8 cellular contexts compared by ENCODE assay signal in the genomic region with DNA sequence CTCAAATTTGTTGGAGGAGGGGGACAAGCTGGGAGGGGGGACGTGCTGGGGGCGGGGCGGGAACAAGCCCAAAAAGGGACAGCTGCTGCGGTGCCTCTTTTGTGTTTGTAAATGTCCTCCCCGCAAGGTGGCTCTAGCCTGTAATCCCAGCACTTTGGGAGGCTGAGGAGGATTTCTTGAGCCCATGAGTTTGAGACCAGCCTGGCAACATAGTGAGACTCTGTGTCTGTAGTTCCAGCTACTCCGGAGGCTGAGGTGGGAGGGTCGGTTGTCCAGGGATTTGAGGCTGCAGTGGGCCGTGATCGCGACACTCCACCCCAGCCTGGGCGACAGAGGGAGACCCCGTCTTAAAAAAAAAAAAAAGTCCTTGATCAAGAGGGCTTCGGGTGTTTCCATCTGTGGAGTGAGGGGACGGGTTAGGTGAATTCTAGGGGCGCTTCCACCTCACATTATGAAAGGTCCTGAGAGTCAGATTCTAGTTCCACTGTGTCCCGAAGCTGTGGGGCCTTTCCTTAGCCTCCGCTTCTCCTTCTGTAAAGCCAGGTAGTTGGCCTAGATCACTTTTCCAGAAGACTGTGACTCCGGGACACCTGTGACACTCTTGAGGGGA. TPM values are rescaled to one million over a fixed set of nuclear protein-coding genes. Genes with fewer than 3 reads are reported as not detected.
DNase-seq lines count a peak whose midpoint lies in the region; ATAC-seq and TF ChIP-seq lines count a peak whose summit lies in the region.

No MANE protein-coding gene starts in this region.

- H3K36me3 Mint-ChIP-seq in CD4-positive, alpha-beta memory T cell = peaks cover 2 to 10% of the 10 kb centered on the region in 2 donors
- peaks cover 21 to 29% of the 10 kb centered on the region in 2 donors for H3K36me3 Mint-ChIP-seq in stimulated activated naive B cell treated with anti-CD40 and anti-IgM and Interleukin-4, amounts not matched to agents 10 μg/mL and 1 μg/mL and 100 μg/mL, for 72 hours

- DNase-seq in CD4-positive, alpha-beta memory T cell = peak in 2 of 5 donors; percentile 1 to 12
- peak in 5 of 7 donors; percentile 28 to 38 (median 35) for DNase-seq in adrenal gland
- no peak for DNase-seq in stimulated activated naive B cell treated with anti-CD40 and anti-IgM and Interleukin-4, amounts not matched to agents 10 μg/mL and 1 μg/mL and 100 μg/mL, for 72 hours

- no peaks in the 10 kb centered on the region for H3K9me3 ChIP-seq in CD4-positive, alpha-beta memory T cell (ENCODE audit: control insufficient read depth in 1 of 2, low read length in 2 of 2)
- peaks cover 3% of the 10 kb centered on the region for H3K9me3 ChIP-seq in HUES64 (ENCODE audit: insufficient read depth, low read depth, low read length)
- no peaks in the 10 kb centered on the region for H3K9me3 ChIP-seq in adrenal gland (replicated peaks in 1 of 3)
- H3K9me3 ChIP-seq in iPS-20b (ENCODE audit: insufficient read depth, low read depth, low read length) = peaks cover 1% of the 10 kb centered on the region; the same call in 1 of the 2 replicates

- ATAC-seq in stimulated activated naive B cell treated with anti-CD40 and anti-IgM and Interleukin-4, amounts not matched to agents 10 μg/mL and 1 μg/mL and 100 μg/mL, for 72 hours (replicated peaks) = no peak
- ATAC-seq in HG03135 (IDR thresholded peaks at IDR 0.05; ENCODE audit: unreplicated experiment) (no peak), GM21390 (IDR thresholded peaks at IDR 0.05; ENCODE audit: unreplicated experiment) (no peak), GM18861 (IDR thresholded peaks at IDR 0.05; ENCODE audit: unreplicated experiment) (no peak)

- TF ChIP-seq CTCF in adrenal gland (IDR thresholded peaks at IDR 0.05) = no peak

- no peak overlapping the region for H3K27ac ChIP-seq in CD4-positive, alpha-beta memory T cell (ENCODE audit: low read depth, low read length)
- peak overlapping the region; percentile 96 for H3K27ac ChIP-seq in HUES64 (ENCODE audit: low read depth, low read length)
- peak overlapping the region; percentile 91 to 100 (median 98) for H3K27ac ChIP-seq in adrenal gland
- H3K27ac ChIP-seq in iPS-20b (ENCODE audit: low read length) = peak overlapping the region; percentile 57

- POLR2A ChIA-PET in CD4-positive, alpha-beta memory T cell (lab: Charles Lee; ENCODE audit: partially characterized antibody) = interaction anchor here (1.0 to 1.9 kb wide), 3 partner anchors 98 to 288 kb away, joined by 3 to 4 read pairs (median 3); a partner anchor contains a TSS

- peak overlapping the region; percentile 74 to 88 (median 84) for H3K4me3 Mint-ChIP-seq in CD4-positive, alpha-beta memory T cell
- peak overlapping the region; percentile 78 to 83 for H3K4me3 Mint-ChIP-seq in stimulated activated naive B cell treated with anti-CD40 and anti-IgM and Interleukin-4, amounts not matched to agents 10 μg/mL and 1 μg/mL and 100 μg/mL, for 72 hours

- H3K9ac ChIP-seq in HUES64 (ENCODE audit: low read depth, low read length) (peak overlapping the region; percentile 88), iPS-20b (ENCODE audit: low read depth, low read length) (peak overlapping the region; percentile 82)

- peak overlapping the region in 1 of 2 donors; percentile 65 for H3K4me3 ChIP-seq in CD4-positive, alpha-beta memory T cell (ENCODE audit: low read length in 2 of 2)
- peak overlapping the region; percentile 99 for H3K4me3 ChIP-seq in HUES64 (ENCODE audit: low read length)
- peak overlapping the region; percentile 54 to 78 (median 62) for H3K4me3 ChIP-seq in adrenal gland
- peak overlapping the region; percentile 71 for H3K4me3 ChIP-seq in iPS-20b (ENCODE audit: low read length)

- intact Hi-C loops in CD4-positive, alpha-beta memory T cell (cut with micrococcal nuclease) = loop anchor here (10.0 kb wide), 1 partner anchor 108 kb away; no protein-coding TSS in a partner anchor
- intact Hi-C loops in adrenal gland (cut with DNase I) = no loop called here

- peaks cover 13% of the 10 kb centered on the region for H3K4me1 ChIP-seq in CD4-positive, alpha-beta memory T cell (ENCODE audit: insufficient read depth, low read length)
- H3K4me1 ChIP-seq in HUES64 (ENCODE audit: insufficient read depth, low read length) (peaks cover 23% of the 10 kb centered on the region; the same call in 1 of the 2 replicates), adrenal gland (replicated peaks in 1 of 2) (peaks cover 17 to 31% of the 10 kb centered on the region in 2 donors), iPS-20b (ENCODE audit: insufficient read depth, low read length) (peaks cover 12% of the 10 kb centered on the region)

- CTCF ChIA-PET in CD4-positive, alpha-beta memory T cell (lab: Charles Lee; ENCODE audit: partially characterized antibody) = interaction anchor here (1.3 kb wide), 1 partner anchor 37 kb away, joined by 4 read pairs; no protein-coding TSS in a partner anchor

- H3K27ac Mint-ChIP-seq in CD4-positive, alpha-beta memory T cell = peak overlapping the region in 5 of 7 donors; percentile 1 to 88 (median 32)
- peak overlapping the region; percentile 56 for H3K27ac Mint-ChIP-seq in stimulated activated naive B cell treated with anti-CD40 and anti-IgM and Interleukin-4, amounts not matched to agents 10 μg/mL and 1 μg/mL and 100 μg/mL, for 72 hours

- H3K4me1 Mint-ChIP-seq in CD4-positive, alpha-beta memory T cell = peaks cover 12 to 33% (median 22%) of the 10 kb centered on the region in 4 donors
- H3K4me1 Mint-ChIP-seq in stimulated activated naive B cell treated with anti-CD40 and anti-IgM and Interleukin-4, amounts not matched to agents 10 μg/mL and 1 μg/mL and 100 μg/mL, for 72 hours = peaks cover 26 to 51% of the 10 kb centered on the region in 2 donors

- peaks cover 7 to 8% of the 10 kb centered on the region in 2 donors for H3K27me3 Mint-ChIP-seq in CD4-positive, alpha-beta memory T cell
- no peaks in the 10 kb centered on the region for H3K27me3 Mint-ChIP-seq in stimulated activated naive B cell treated with anti-CD40 and anti-IgM and Interleukin-4, amounts not matched to agents 10 μg/mL and 1 μg/mL and 100 μg/mL, for 72 hours

- H3K27me3 ChIP-seq in CD4-positive, alpha-beta memory T cell (ENCODE audit: insufficient read depth, low read length) = no peaks in the 10 kb centered on the region
- H3K27me3 ChIP-seq in HUES64 (ENCODE audit: insufficient read depth, low read length) = no peaks in the 10 kb centered on the region
- H3K27me3 ChIP-seq in adrenal gland = no peaks in the 10 kb centered on the region
- no peaks in the 10 kb centered on the region for H3K27me3 ChIP-seq in iPS-20b (ENCODE audit: insufficient read depth, low read length)

- H3K36me3 ChIP-seq in CD4-positive, alpha-beta memory T cell (ENCODE audit: insufficient read depth, low read length) = no peaks in the 10 kb centered on the region
- H3K36me3 ChIP-seq in HUES64 (ENCODE audit: insufficient read depth, low read length) = peaks cover 22% of the 10 kb centered on the region
- no peaks in the 10 kb centered on the region for H3K36me3 ChIP-seq in adrenal gland (replicated peaks in 1 of 2)
- peaks cover 21% of the 10 kb centered on the region for H3K36me3 ChIP-seq in iPS-20b (ENCODE audit: insufficient read depth, low read depth, low read length)

- 2% methylated on average over 18 of the region's 18 CpGs for WGBS in HUES64
- WGBS in adrenal gland, 4 donors = 23 to 29% (median 26%) methylated on average over 17 to 18 of the region's 18 CpGs

- H3K9me3 Mint-ChIP-seq in CD4-positive, alpha-beta memory T cell = peaks cover 0 to 5% (median 0%) of the 10 kb centered on the region in 8 donors
- H3K9me3 Mint-ChIP-seq in stimulated activated naive B cell treated with anti-CD40 and anti-IgM and Interleukin-4, amounts not matched to agents 10 μg/mL and 1 μg/mL and 100 μg/mL, for 72 hours = peaks cover under 1 to 5% of the 10 kb centered on the region in 2 donors

- no peak for TF ChIP-seq POLR2A in adrenal gland (IDR thresholded peaks at IDR 0.05)

RNA-seq across cellular contexts. Expression of a gene that starts 0.8 kb away (rescaled TPM):
- total RNA-seq in CD4-positive, alpha-beta memory T cell = 10 to 100 TPM; 22.7 to 26.1 TPM
- 10 to 100 TPM; 10.1 to 12.2 TPM for polyA plus RNA-seq in CD4-positive, alpha-beta memory T cell
- 191 TPM for polyA plus RNA-seq in HUES64 (2013, experiment 1 of 2)
- polyA plus RNA-seq in HUES64 (2013, experiment 2 of 2) = 196 TPM
- total RNA-seq in adrenal gland = 100 to 1,000 TPM; 297 to 521 (median 347) TPM
- 100 to 1,000 TPM; 111 to 371 (median 133) TPM for polyA plus RNA-seq in adrenal gland

Comparison
In these comparisons a context has a peak if more than half of its experiments do, and no peak if none do; other contexts are left out.
1. RNA of a gene that starts 0.8 kb away (total RNA-seq): 297 to 521 TPM in adrenal gland; 22.7 to 26.1 TPM in CD4-positive, alpha-beta memory T cell; every median in the first group is over 10 times any median in the second.